ENCODE assay signal across 10 cellular contexts in the genomic region with DNA sequence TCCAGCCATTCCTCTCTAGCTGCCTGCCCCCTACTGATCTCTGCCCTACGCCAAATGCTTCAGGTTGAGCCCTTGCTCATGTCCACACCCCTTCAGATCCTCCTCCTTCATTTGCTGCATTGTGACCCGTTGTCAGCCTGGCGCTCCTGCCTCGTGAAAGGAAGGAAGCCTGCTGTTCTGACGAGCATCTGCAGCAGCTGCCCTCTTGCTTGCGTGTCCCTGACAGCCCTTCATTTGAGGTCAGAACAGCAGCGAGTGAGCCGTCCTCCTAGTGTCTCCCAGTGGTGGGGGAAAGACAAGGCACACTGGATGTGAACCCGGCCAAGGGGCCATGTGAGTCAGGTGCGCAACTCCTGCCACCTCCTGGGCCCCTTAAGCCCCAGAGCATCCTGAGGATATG. TPM values are rescaled to one million over a fixed set of nuclear protein-coding genes. Genes with fewer than 3 reads are reported as not detected.
DNase-seq lines count a peak whose midpoint lies in the region; ATAC-seq and TF ChIP-seq lines count a peak whose summit lies in the region.
"Had no signal": no experiment of that assay in that cellular context is flagged by ENCODE, and none has a peak within 500 bp of the region (broad histone marks: within the 10 kb centered on the region; RNA-seq: fewer than 3 reads in every experiment).

No MANE protein-coding gene starts in this region.

- no peaks in the 10 kb centered on the region for H3K36me3 Mint-ChIP-seq in activated CD4-positive, alpha-beta T cell treated with anti-CD3 and anti-CD28 coated beads for 36 hours (ENCODE audit: low read depth)
- H3K36me3 Mint-ChIP-seq in brain: no peaks in the 10 kb centered on the region
- peaks cover 3 to 11% of the 10 kb centered on the region in 2 donors for H3K36me3 Mint-ChIP-seq in CD14-positive monocyte

- H3K4me1 Mint-ChIP-seq in activated CD4-positive, alpha-beta T cell treated with anti-CD3 and anti-CD28 coated beads for 36 hours: peaks cover 12% of the 10 kb centered on the region
- peaks cover 30% of the 10 kb centered on the region for H3K4me1 Mint-ChIP-seq in brain
- H3K4me1 Mint-ChIP-seq in stimulated activated naive CD8-positive, alpha-beta T cell treated with anti-CD3 and anti-CD28 coated beads, Interleukin-15, amount 100 ng/mL, for 72 hours: peaks cover 28% of the 10 kb centered on the region
- H3K4me1 Mint-ChIP-seq in CD14-positive monocyte: peaks cover 18% of the 10 kb centered on the region

- peak; percentile 30 for DNase-seq in activated CD4-positive, alpha-beta T cell treated with anti-CD3 and anti-CD28 coated beads for 36 hours
- DNase-seq in activated CD4-positive, alpha-beta T cell treated with anti-CD3 and anti-CD28 coated beads, Interleukin-2, amount 50 U/mL, for 4 hours: no peak
- DNase-seq in NAMALWA (ENCODE audit: low spot score): peak; percentile 64
- no peak for DNase-seq in stimulated activated naive CD8-positive, alpha-beta T cell treated with anti-CD3 and anti-CD28 coated beads, Interleukin-15, amount 100 ng/mL, for 72 hours
- no peak for DNase-seq in CD14-positive monocyte (ENCODE audit: low spot score)
- DNase-seq in posterior vena cava (ENCODE audit: low spot score): no peak
- DNase-seq in Right ventricle myocardium superior: no peak
- DNase-seq: activated naive CD4-positive, alpha-beta T cell treated with Interleukin-2 at 50 U/mL for 16 hours; stimulated activated naive CD4-positive, alpha-beta T cell had no signal

- no peaks in the 10 kb centered on the region for H3K9me3 Mint-ChIP-seq in activated CD4-positive, alpha-beta T cell treated with anti-CD3 and anti-CD28 coated beads for 36 hours (ENCODE audit: low read depth)
- no peaks in the 10 kb centered on the region for H3K9me3 Mint-ChIP-seq in brain
- H3K9me3 Mint-ChIP-seq in stimulated activated naive CD8-positive, alpha-beta T cell treated with anti-CD3 and anti-CD28 coated beads, Interleukin-15, amount 100 ng/mL, for 72 hours: no peaks in the 10 kb centered on the region
- peaks cover 4 to 26% (median 14%) of the 10 kb centered on the region in 7 donors for H3K9me3 Mint-ChIP-seq in CD14-positive monocyte

- POLR2A ChIA-PET in activated CD4-positive, alpha-beta T cell treated with anti-CD3 and anti-CD28 coated beads for 36 hours (lab: Charles Lee): no interaction called here

- H3K27me3 Mint-ChIP-seq in activated CD4-positive, alpha-beta T cell treated with anti-CD3 and anti-CD28 coated beads for 36 hours: peaks cover 44% of the 10 kb centered on the region
- peaks cover 20% of the 10 kb centered on the region for H3K27me3 Mint-ChIP-seq in brain
- H3K27me3 Mint-ChIP-seq in stimulated activated naive CD8-positive, alpha-beta T cell treated with anti-CD3 and anti-CD28 coated beads, Interleukin-15, amount 100 ng/mL, for 72 hours: peaks cover 68% of the 10 kb centered on the region
- H3K27me3 Mint-ChIP-seq in CD14-positive monocyte (ENCODE audit: low read depth in 3 of 3): peaks cover 70 to 74% (median 70%) of the 10 kb centered on the region in 3 donors

- peak; percentile 23 for ATAC-seq in activated CD4-positive, alpha-beta T cell treated with anti-CD3 and anti-CD28 coated beads for 36 hours
- ATAC-seq in stimulated activated naive CD8-positive, alpha-beta T cell treated with anti-CD3 and anti-CD28 coated beads, Interleukin-15, amount 100 ng/mL, for 72 hours: peak; percentile 44
- ATAC-seq in Right ventricle myocardium superior (ENCODE audit: poor library complexity): no peak

- no peak overlapping the region for H3K27ac Mint-ChIP-seq in activated CD4-positive, alpha-beta T cell treated with anti-CD3 and anti-CD28 coated beads for 36 hours
- peak overlapping the region in 3 of 5 experiments; percentile 3 to 36 (median 15) for H3K27ac Mint-ChIP-seq in brain
- H3K27ac Mint-ChIP-seq in stimulated activated naive CD8-positive, alpha-beta T cell treated with anti-CD3 and anti-CD28 coated beads, Interleukin-15, amount 100 ng/mL, for 72 hours: no peak overlapping the region
- no peak overlapping the region for H3K27ac Mint-ChIP-seq in CD14-positive monocyte

- intact Hi-C loops in activated CD4-positive, alpha-beta T cell treated with anti-CD3 and anti-CD28 coated beads for 36 hours (cut with DNase I, micrococcal nuclease): no loop called here
- intact Hi-C loops in CD14-positive monocyte (cut with micrococcal nuclease) (no loop called here), posterior vena cava (cut with DNase I) (no loop called here), Right ventricle myocardium superior (cut with DNase I) (no loop called here)

- no peak overlapping the region for H3K4me3 Mint-ChIP-seq in activated CD4-positive, alpha-beta T cell treated with anti-CD3 and anti-CD28 coated beads for 36 hours
- H3K4me3 Mint-ChIP-seq in brain (peak overlapping the region in 4 of 5 experiments; percentile 6 to 61 (median 38)), CD14-positive monocyte (peak overlapping the region in 1 of 2 donors; percentile 86)
- H3K4me3 Mint-ChIP-seq in stimulated activated naive CD8-positive, alpha-beta T cell treated with anti-CD3 and anti-CD28 coated beads, Interleukin-15, amount 100 ng/mL, for 72 hours: no peak overlapping the region

- TF ChIP-seq CTCF in brain (conservative IDR thresholded peaks at IDR 0.05): no peak
- no peak for TF ChIP-seq CTCF in CD14-positive monocyte (IDR thresholded peaks at IDR 0.05)

- CTCF ChIA-PET in activated CD4-positive, alpha-beta T cell treated with anti-CD3 and anti-CD28 coated beads for 36 hours (lab: Charles Lee): no interaction called here

RNA-seq across cellular contexts. Expression of a gene that starts 3.0 kb away (rescaled TPM):
- total RNA-seq in activated CD4-positive, alpha-beta T cell treated with anti-CD3 and anti-CD28 coated beads for 36 hours: under 1 TPM; 0.32 to 0.93 TPM
- 63.9 TPM for polyA plus RNA-seq in brain (ENCODE audit: insufficient read depth, low read depth, low replicate concordance)
- polyA plus RNA-seq in CD14-positive monocyte: not detected
- under 1 TPM in 1 of 2 donors, not detected in 1; 0.69 TPM for total RNA-seq in posterior vena cava
- 0.35 TPM for total RNA-seq in Right ventricle myocardium superior

RNA-seq across cellular contexts. Expression of a gene that starts 14.5 kb away (rescaled TPM):
- total RNA-seq in activated CD4-positive, alpha-beta T cell treated with anti-CD3 and anti-CD28 coated beads for 36 hours: 10 to 100 TPM; 61.4 to 79.0 TPM
- 44.3 TPM for polyA plus RNA-seq in brain (ENCODE audit: insufficient read depth, low read depth, low replicate concordance)
- polyA plus RNA-seq in CD14-positive monocyte: 10 to 100 TPM in 1 of 2 donors, 1 to 10 TPM in 1; 9.6 to 10.9 TPM
- 10 to 100 TPM; 35.6 to 40.1 TPM for total RNA-seq in posterior vena cava
- 23.0 TPM for total RNA-seq in Right ventricle myocardium superior

RNA-seq across cellular contexts. Expression of a gene that starts 20.2 kb away (rescaled TPM):
- 10 to 100 TPM; 38.3 to 41.6 TPM for total RNA-seq in activated CD4-positive, alpha-beta T cell treated with anti-CD3 and anti-CD28 coated beads for 36 hours
- polyA plus RNA-seq in brain (ENCODE audit: insufficient read depth, low read depth, low replicate concordance) (77.8 TPM), CD14-positive monocyte (10 to 100 TPM; 70.1 to 77.1 TPM)
- total RNA-seq in posterior vena cava (10 to 100 TPM; 46.0 to 54.5 TPM), Right ventricle myocardium superior (70.4 TPM)

RNA-seq across cellular contexts. Expression of a gene that starts 40.7 kb away (rescaled TPM):
- total RNA-seq in activated CD4-positive, alpha-beta T cell treated with anti-CD3 and anti-CD28 coated beads for 36 hours: 10 to 100 TPM; 14.9 to 17.6 TPM
- polyA plus RNA-seq in brain (ENCODE audit: insufficient read depth, low read depth, low replicate concordance) (117 TPM), CD14-positive monocyte (10 to 100 TPM; 62.2 to 64.0 TPM)
- total RNA-seq in posterior vena cava (10 to 100 TPM; 23.0 to 25.9 TPM), Right ventricle myocardium superior (25.3 TPM)

RNA-seq across cellular contexts. Expression of a gene that starts 49.3 kb away (rescaled TPM):
- 100 to 1,000 TPM; 142 to 144 TPM for total RNA-seq in activated CD4-positive, alpha-beta T cell treated with anti-CD3 and anti-CD28 coated beads for 36 hours
- polyA plus RNA-seq in brain (ENCODE audit: insufficient read depth, low read depth, low replicate concordance): 293 TPM
- 100 to 1,000 TPM; 113 to 140 TPM for polyA plus RNA-seq in CD14-positive monocyte
- 100 to 1,000 TPM; 106 to 145 TPM for total RNA-seq in posterior vena cava
- 153 TPM for total RNA-seq in Right ventricle myocardium superior

Comparison
In these comparisons a context has a peak if more than half of its experiments do, and no peak if none do; other contexts are left out.
1. DNase-seq: peak in activated CD4-positive, alpha-beta T cell treated with anti-CD3 and anti-CD28 coated beads for 36 hours (single experiment) and NAMALWA (single experiment); none in activated CD4-positive, alpha-beta T cell treated with anti-CD3 and anti-CD28 coated beads, Interleukin-2, amount 50 U/mL, for 4 hours (0 of 2), stimulated activated naive CD8-positive, alpha-beta T cell treated with anti-CD3 and anti-CD28 coated beads, Interleukin-15, amount 100 ng/mL, for 72 hours (0 of 2), CD14-positive monocyte (single experiment), posterior vena cava (single experiment) and Right ventricle myocardium superior (single experiment).
2. H3K27ac Mint-ChIP-seq: peak in brain (3 of 5); none in activated CD4-positive, alpha-beta T cell treated with anti-CD3 and anti-CD28 coated beads for 36 hours (single experiment), stimulated activated naive CD8-positive, alpha-beta T cell treated with anti-CD3 and anti-CD28 coated beads, Interleukin-15, amount 100 ng/mL, for 72 hours (0 of 2) and CD14-positive monocyte (0 of 7).
3. H3K4me3 Mint-ChIP-seq: peak in brain (4 of 5); none in activated CD4-positive, alpha-beta T cell treated with anti-CD3 and anti-CD28 coated beads for 36 hours (single experiment) and stimulated activated naive CD8-positive, alpha-beta T cell treated with anti-CD3 and anti-CD28 coated beads, Interleukin-15, amount 100 ng/mL, for 72 hours (0 of 2).